In the genomic region with DNA sequence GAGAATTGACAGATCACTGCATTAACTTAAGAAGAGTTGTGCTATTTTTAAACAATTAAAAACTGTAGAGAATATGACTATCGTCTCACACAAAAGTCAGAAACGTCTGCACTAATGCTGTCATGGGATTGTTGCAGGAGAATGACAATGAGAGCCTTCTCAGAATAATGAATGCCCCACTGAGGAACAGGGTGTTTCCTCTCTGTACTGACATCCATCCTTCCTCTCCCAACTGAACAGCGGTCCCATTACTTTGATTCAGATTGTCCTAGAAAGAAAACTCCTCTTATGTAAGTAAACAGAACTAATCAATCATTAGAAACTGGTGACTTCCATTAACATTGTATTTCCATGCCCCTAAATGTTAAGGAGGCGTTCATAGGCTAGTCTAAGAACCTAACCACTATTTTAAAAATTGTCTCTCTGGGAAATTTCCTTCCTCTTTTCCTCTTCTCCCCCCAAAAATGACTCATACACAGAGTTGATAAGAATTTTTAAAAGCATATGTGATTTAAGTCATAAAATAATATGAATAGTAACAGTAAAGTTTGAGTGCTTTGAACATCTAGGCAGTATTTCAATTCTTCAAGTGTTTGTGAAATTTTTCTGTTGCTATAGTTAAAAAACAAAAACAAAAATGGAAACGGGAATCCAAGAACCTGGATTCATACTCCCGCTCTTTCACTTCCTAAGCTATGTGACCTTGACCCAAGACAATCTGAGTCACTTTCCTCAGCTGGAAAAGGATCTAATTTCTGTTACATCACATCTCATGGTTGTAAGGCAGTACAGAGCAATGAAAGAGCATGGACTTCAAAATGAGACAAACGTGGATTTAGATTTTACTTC, we compare ENCODE assay signal across 13 cellular contexts. TPM values are rescaled to one million over a fixed set of nuclear protein-coding genes. Genes with fewer than 3 reads are reported as not detected.
DNase-seq lines count a peak whose midpoint lies in the region; FAIRE-seq and TF ChIP-seq lines count a peak whose summit lies in the region.
"Had no signal": no experiment of that assay in that cellular context is flagged by ENCODE, and none has a peak within 500 bp of the region (broad histone marks: within the 10 kb centered on the region; RNA-seq: fewer than 3 reads in every experiment).

No MANE protein-coding gene starts in this region.

- H3K9me3 ChIP-seq in AG04450 (ENCODE audit: control insufficient read depth, insufficient read depth, low read length) = no peaks in the 10 kb centered on the region

- TF ChIP-seq CTCF in AG04450 (IDR thresholded peaks at IDR 0.05; ENCODE audit: low read depth, low read length) (no peak), cardiac fibroblast (IDR thresholded peaks at IDR 0.05; ENCODE audit: low read depth, low read length) (no peak)

- H3K27ac ChIP-seq in AG04450 (ENCODE audit: low read depth, low read length) = no peak overlapping the region

- POLR2A ChIA-PET in AG04450 (lab: Yijun Ruan, JAX) = interaction anchor here (0.5 to 1.3 kb wide), 2 partner anchors 10 to 90 kb away, joined by 5 read pairs; no protein-coding TSS in a partner anchor

- FAIRE-seq in GM19239 (lab: Jason Lieb, UNC) = no peak
- FAIRE-seq: H1 had no signal

- DNase-seq in AG04450 (ENCODE audit: low read depth, low spot score) (peak; percentile 65), M059J (ENCODE audit: low read depth) (peak; percentile 98), cardiac fibroblast (ENCODE audit: low read depth in 2 of 2) (peak; percentile 93 to 95), lung microvascular endothelial cell (ENCODE audit: low read depth in 2 of 2) (peak; percentile 2 to 95), GM19239 (ENCODE audit: insufficient read length, low spot score) (no peak), NCI-H187 (lab: John Stamatoyannopoulos, UW) (no peak), DMS79 treated with DMSO at 0.1 percent for 48 hours (lab: John Stamatoyannopoulos, UW) (no peak)
- no peak for DNase-seq in activated T-cell treated with anti-CD3 and anti-CD28 coated beads, Interleukin-2, amount 50 U/mL, for 48 hours
- DNase-seq: activated T-cell treated with anti-CD3 and anti-CD28 coated beads, Interleukin-2, amount 50 U/mL, for 72 hours; effector CD4-positive, alpha-beta T cell; left colon; stimulated activated naive CD4-positive, alpha-beta T cell had no signal

- CTCF ChIA-PET in AG04450 (lab: Charles Lee) = interaction anchor here (0.9 to 1.0 kb wide), 2 partner anchors 57 to 81 kb away, joined by 3 read pairs; no protein-coding TSS in a partner anchor

- no peak overlapping the region for H3K4me3 ChIP-seq in AG04450 (ENCODE audit: low read depth, low read length)
- no peak overlapping the region for H3K4me3 ChIP-seq in cardiac fibroblast (replicated peaks in 1 of 2; ENCODE audit: low read depth in 2 of 2, low read length in 2 of 2)

- no peaks in the 10 kb centered on the region for H3K27me3 ChIP-seq in AG04450 (ENCODE audit: control insufficient read depth, insufficient read depth, low read length)

RNA-seq across cellular contexts. Expression of a gene that starts 12.7 kb away (rescaled TPM):
- 0.06 and 0.07 TPM in 2 replicates for polyA plus RNA-seq in AG04450 (2011; rRNA removed)
- polyA minus RNA-seq in AG04450 (2011; rRNA and poly(A)+ RNA removed) = 0.09 and 0.30 TPM in 2 replicates
- 0.07 and 0.15 TPM in 2 replicates for total RNA-seq in M059J (2014; rRNA removed; shearing (Covaris generic))
- total RNA-seq in lung microvascular endothelial cell = under 0.01 TPM in 2 replicates

Comparison
In these comparisons a context has a peak if more than half of its experiments do, and no peak if none do; other contexts are left out.
1. DNase-seq: peak in AG04450 (single experiment), M059J (single experiment), cardiac fibroblast (2 of 2) and lung microvascular endothelial cell (2 of 2); none in GM19239 (single experiment), NCI-H187 (0 of 2), DMS79 treated with DMSO at 0.1 percent for 48 hours (single experiment) and activated T-cell treated with anti-CD3 and anti-CD28 coated beads, Interleukin-2, amount 50 U/mL, for 48 hours (0 of 2).